ENCODE assay signal across 26 cellular contexts in genomic region chr19:41413947-41414346, GRCh38. TPM values are rescaled to one million over a fixed set of nuclear protein-coding genes. Genes with fewer than 3 reads are reported as not detected.
A peak's percentile ranks its signal among the peaks of the same experiment; 100 is the strongest.
DNase-seq lines count a peak whose midpoint lies in the region; ATAC-seq, FAIRE-seq and TF ChIP-seq lines count a peak whose summit lies in the region.
"Had no signal": no experiment of that assay in that cellular context is flagged by ENCODE, and none has a peak within 500 bp of the region (broad histone marks: within the 10 kb centered on the region; RNA-seq: fewer than 3 reads in every experiment).

No MANE protein-coding gene starts in this region.

- no peaks in the 10 kb centered on the region for H3K27me3 ChIP-seq in BLaER1
- H3K27me3 ChIP-seq in bronchial epithelial cell (ENCODE audit: control insufficient read depth, insufficient read depth, low read length), result no peaks in the 10 kb centered on the region
- H3K27me3 ChIP-seq in lower lobe of right lung (ENCODE audit: low read depth), result no peaks in the 10 kb centered on the region
- H3K27me3 ChIP-seq: BE2C, MG63, SJSA1 had no signal

- H3K9me3 ChIP-seq in BLaER1 (no peaks in the 10 kb centered on the region), lower lobe of right lung (no peaks in the 10 kb centered on the region)
- H3K9me3 ChIP-seq: BE2C, MG63, SJSA1 had no signal

- ATAC-seq in lower lobe of right lung (peak; percentile 14 to 30), HG03196 (IDR thresholded peaks at IDR 0.05; ENCODE audit: unreplicated experiment) (no peak)
- no peak for ATAC-seq in stimulated activated effector memory CD8-positive, alpha-beta T cell treated with anti-CD3 and anti-CD28 coated beads, Interleukin-12 subunit alpha, Interleukin-12 subunit beta, amount 100 ng/mL, for 72 hours
- ATAC-seq: Right ventricle myocardium inferior had no signal

- H3K4me3 Mint-ChIP-seq in stimulated activated effector memory CD8-positive, alpha-beta T cell treated with anti-CD3 and anti-CD28 coated beads, Interleukin-12 subunit alpha, Interleukin-12 subunit beta, amount 100 ng/mL, for 72 hours, result no peak overlapping the region
- H3K4me3 Mint-ChIP-seq: CD4-positive, CD25-positive, alpha-beta regulatory T cell had no signal

- no peaks in the 10 kb centered on the region for H4K20me1 ChIP-seq in BLaER1

- no peaks in the 10 kb centered on the region for H3K9me3 Mint-ChIP-seq in stimulated activated effector memory CD8-positive, alpha-beta T cell treated with anti-CD3 and anti-CD28 coated beads, Interleukin-12 subunit alpha, Interleukin-12 subunit beta, amount 100 ng/mL, for 72 hours
- H3K9me3 Mint-ChIP-seq: CD4-positive, CD25-positive, alpha-beta regulatory T cell had no signal

- intact Hi-C loops in lower lobe of right lung (cut with DNase I), result no loop called here

- FAIRE-seq in bronchial epithelial cell (lab: Jason Lieb, UNC), result peak; percentile 36
- FAIRE-seq: D721Med, GM19239, H54 had no signal

- peaks cover 13% of the 10 kb centered on the region for H3K4me1 Mint-ChIP-seq in stimulated activated effector memory CD8-positive, alpha-beta T cell treated with anti-CD3 and anti-CD28 coated beads, Interleukin-12 subunit alpha, Interleukin-12 subunit beta, amount 100 ng/mL, for 72 hours

- H3K36me3 Mint-ChIP-seq in stimulated activated effector memory CD8-positive, alpha-beta T cell treated with anti-CD3 and anti-CD28 coated beads, Interleukin-12 subunit alpha, Interleukin-12 subunit beta, amount 100 ng/mL, for 72 hours, result peaks cover 67% of the 10 kb centered on the region

- H3K4me3 ChIP-seq in BLaER1 (no peak overlapping the region), bronchial epithelial cell (ENCODE audit: low read depth, low read length) (no peak overlapping the region), lower lobe of right lung (no peak overlapping the region)
- H3K4me3 ChIP-seq: MG63, PC-9, SJSA1 had no signal

- H3K36me3 ChIP-seq in BLaER1, result peaks cover 84% of the 10 kb centered on the region
- peaks cover 24% of the 10 kb centered on the region for H3K36me3 ChIP-seq in bronchial epithelial cell (ENCODE audit: control insufficient read depth, insufficient read depth, low read length)
- peaks cover 75% of the 10 kb centered on the region for H3K36me3 ChIP-seq in lower lobe of right lung

- peaks cover 64% of the 10 kb centered on the region for H3K4me1 ChIP-seq in BLaER1
- H3K4me1 ChIP-seq in lower lobe of right lung, result peaks cover 57% of the 10 kb centered on the region
- H3K4me1 ChIP-seq: SJSA1 had no signal

- peak overlapping the region; percentile 77 for H3K4me2 ChIP-seq in BLaER1
- H3K4me2 ChIP-seq: PC-9 had no signal

- peak overlapping the region; percentile 9; the same call in 1 of the 2 replicates for H3K9ac ChIP-seq in BLaER1

- peak overlapping the region; percentile 48 for H3K27ac Mint-ChIP-seq in stimulated activated effector memory CD8-positive, alpha-beta T cell treated with anti-CD3 and anti-CD28 coated beads, Interleukin-12 subunit alpha, Interleukin-12 subunit beta, amount 100 ng/mL, for 72 hours
- H3K27ac Mint-ChIP-seq: CD4-positive, CD25-positive, alpha-beta regulatory T cell had no signal

- DNase-seq in bronchial epithelial cell (ENCODE audit: low read depth) (no peak), lower lobe of right lung (peak; percentile 69), NCI-H2029 treated with DMSO at 0.1 percent for 48 hours (lab: John Stamatoyannopoulos, UW) (no peak)
- DNase-seq in stimulated activated effector memory CD8-positive, alpha-beta T cell treated with anti-CD3 and anti-CD28 coated beads, Interleukin-12 subunit alpha, Interleukin-12 subunit beta, amount 100 ng/mL, for 72 hours (ENCODE audit: low spot score in 2 of 2), result no peak
- DNase-seq in stimulated activated CD4-positive, alpha-beta T cell treated with anti-CD3 and anti-CD28 coated beads, Interleukin-4, amount 100 ng/mL, for 4 hours, result no peak
- DNase-seq: 8988T; ACHN; BE2C; CD4-positive, CD25-positive, alpha-beta regulatory T cell; IMR-90; KG1; MG63; NCI-H2029; NCI-H446 treated with DMSO at 0.1 percent for 48 hours; NCI-H526; NCI-H82; NK-92 treated with Interleukin-12 subunit alpha and Interleukin-12 subunit beta, amount 100 ng/mL, for 24 hours; PC-9 had no signal

- TF ChIP-seq CTCF in bronchial epithelial cell (IDR thresholded peaks at IDR 0.05; ENCODE audit: insufficient read depth, low read length, severe bottlenecking) (no peak), lower lobe of right lung (IDR thresholded peaks at IDR 0.05) (no peak)

- H3K27ac ChIP-seq in BLaER1, result peak overlapping the region; percentile 74
- peak overlapping the region; percentile 7 for H3K27ac ChIP-seq in lower lobe of right lung
- H3K27ac ChIP-seq: PC-9, SJSA1 had no signal

RNA-seq across cellular contexts. Expression of gene B3GNT8, which starts 13.2 kb away (rescaled TPM):
- 3.2 and 14.3 TPM in 2 replicates for total RNA-seq in bronchial epithelial cell
- total RNA-seq in lower lobe of right lung, result 22.5 TPM
- total RNA-seq: PC-9, RPMI7951, SJSA1 had no signal

RNA-seq across cellular contexts. Expression of gene BCKDHA, which starts 16.3 kb away (rescaled TPM):
- 39.6 and 41.6 TPM in 2 replicates for total RNA-seq in bronchial epithelial cell
- total RNA-seq in lower lobe of right lung, result 13.4 TPM

RNA-seq across cellular contexts. Expression of gene EXOSC5, which starts 16.8 kb away (rescaled TPM):
- total RNA-seq in bronchial epithelial cell, result 13.7 and 58.4 TPM in 2 replicates
- 13.2 TPM for total RNA-seq in lower lobe of right lung

RNA-seq across cellular contexts. Expression of gene DMAC2, which starts 25.8 kb away (rescaled TPM):
- total RNA-seq in bronchial epithelial cell (39.5 and 40.2 TPM in 2 replicates), lower lobe of right lung (57.7 TPM)

RNA-seq across cellular contexts. Expression of gene ERICH4, which starts 29.0 kb away (rescaled TPM):
- total RNA-seq in bronchial epithelial cell, result not detected in 2 replicates
- not detected for total RNA-seq in lower lobe of right lung
- total RNA-seq: CD4-positive, CD25-positive, alpha-beta regulatory T cell; IMR-90; PC-9; Right ventricle myocardium inferior; RPMI7951; SJSA1 had no signal

Comparison
In these comparisons a context has a peak if more than half of its experiments do, and no peak if none do; other contexts are left out.
1. ATAC-seq: peak in lower lobe of right lung (2 of 2); none in stimulated activated effector memory CD8-positive, alpha-beta T cell treated with anti-CD3 and anti-CD28 coated beads, Interleukin-12 subunit alpha, Interleukin-12 subunit beta, amount 100 ng/mL, for 72 hours (single experiment) and HG03196 (single experiment).